ENCODE assay signal across 8 cellular contexts in the genomic region with DNA sequence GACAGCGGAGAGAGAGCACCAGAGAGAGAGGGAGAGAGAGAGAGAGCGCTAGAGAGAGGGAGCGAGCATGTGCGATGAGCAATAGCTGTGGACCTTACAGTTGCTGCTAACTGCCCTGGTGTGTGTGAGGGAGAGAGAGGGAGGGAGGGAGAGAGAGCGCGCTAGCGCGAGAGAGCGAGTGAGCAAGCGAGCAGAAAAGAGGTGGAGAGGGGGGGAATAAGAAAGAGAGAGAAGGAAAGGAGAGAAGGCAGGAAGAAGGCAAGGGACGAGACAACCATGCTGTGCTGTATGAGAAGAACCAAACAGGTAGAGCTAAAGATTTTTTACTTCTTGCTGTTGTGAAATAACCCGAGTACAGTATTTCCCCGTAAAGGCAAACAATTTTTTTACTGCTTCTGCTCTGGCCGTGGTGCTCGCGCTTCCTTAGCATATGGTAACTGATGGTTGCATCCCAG. TPM values are rescaled to one million over a fixed set of nuclear protein-coding genes. Genes with fewer than 3 reads are reported as not detected.
DNase-seq lines count a peak whose midpoint lies in the region; ATAC-seq, FAIRE-seq and TF ChIP-seq lines count a peak whose summit lies in the region.

A gene with protein sequence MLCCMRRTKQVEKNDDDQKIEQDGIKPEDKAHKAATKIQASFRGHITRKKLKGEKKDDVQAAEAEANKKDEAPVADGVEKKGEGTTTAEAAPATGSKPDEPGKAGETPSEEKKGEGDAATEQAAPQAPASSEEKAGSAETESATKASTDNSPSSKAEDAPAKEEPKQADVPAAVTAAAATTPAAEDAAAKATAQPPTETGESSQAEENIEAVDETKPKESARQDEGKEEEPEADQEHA (plus strand): TSS at position 97 of the 455 bp plus-strand sequence. CDS start 180 bp downstream, at position 277.

- H3K4me2 ChIP-seq in HepG2 (ENCODE audit: low read depth, low read length) (peak within 1 kb of the TSS; percentile 55), OCI-LY7 (ENCODE audit: low read length) (no peak within 1 kb of the TSS)

- no peaks in the 10 kb centered on the region for H3K79me2 ChIP-seq in HepG2 (ENCODE audit: insufficient read depth, low read length)
- no peaks in the 10 kb centered on the region for H3K79me2 ChIP-seq in OCI-LY7 (ENCODE audit: insufficient read depth, low read depth, low read length)

- 2% methylated on average over 16 of the region's 16 CpGs for WGBS in HepG2 (ENCODE audit: low lambda C conversion rate)

- H3K36me3 ChIP-seq in HepG2 (replicated peaks in 1 of 2; ENCODE audit: control insufficient read depth in 1 of 2, insufficient read depth in 2 of 2, low read length in 2 of 2) (no peaks in the 10 kb centered on the region), OCI-LY7 (ENCODE audit: insufficient read depth, low read length) (no peaks in the 10 kb centered on the region)

- H3K9me3 ChIP-seq in HepG2 (ENCODE audit: low read length), result no peaks in the 10 kb centered on the region
- no peaks in the 10 kb centered on the region for H3K9me3 ChIP-seq in OCI-LY7 (ENCODE audit: low read length)

- TF ChIP-seq EP300 in HepG2 (IDR thresholded peaks at IDR 0.05; ENCODE audit: low read depth in 2 of 2, low read length in 2 of 2) (no peak), HepG2 (CRISPR knock-in tag; IDR thresholded peaks at IDR 0.05; ENCODE audit: borderline replicate concordance) (no peak)

- in situ Hi-C loops in HepG2 (cut with HindIII; ENCODE audit: extremely low pct_ligation_motif_present, low pct_unique_long_range_greater_than_20kb), result no loop called here

- no peak within 1 kb of the TSS for H3K9ac ChIP-seq in HepG2 (ENCODE audit: insufficient read depth, low read depth, low read length)

- H4K20me1 ChIP-seq in HepG2 (ENCODE audit: insufficient read depth, low read length) (no peaks in the 10 kb centered on the region), OCI-LY7 (ENCODE audit: insufficient read depth, low read length) (no peaks in the 10 kb centered on the region)

- POLR2A ChIA-PET in HepG2 (lab: Yijun Ruan, JAX) (no interaction called here), OCI-LY7 (lab: Charles Lee) (no interaction called here)

- no peak for FAIRE-seq in HepG2 (lab: Jason Lieb, UNC)

- H3K4me3 ChIP-seq in dorsolateral prefrontal cortex, result peak within 1 kb of the TSS; percentile 14 to 73 (median 57)
- no peak within 1 kb of the TSS for H3K4me3 ChIP-seq in HepG2 (replicated peaks in 1 of 3; ENCODE audit: insufficient read depth in 1 of 3, low read depth in 2 of 3, low read length in 3 of 3)
- no peak within 1 kb of the TSS for H3K4me3 ChIP-seq in OCI-LY7 (ENCODE audit: low read depth, low read length, poor library complexity, severe bottlenecking)

- peak; percentile 88 for ATAC-seq in HepG2

- CTCF ChIA-PET in HepG2 (lab: Yijun Ruan, JAX; ENCODE audit: low intra/inter-chr PET ratio, low total read pairs) (no interaction called here), OCI-LY7 (lab: Charles Lee; ENCODE audit: unreplicated experiment) (no interaction called here)

- H2AFZ ChIP-seq in HepG2 (ENCODE audit: low read length) (no peak within 1 kb of the TSS), OCI-LY7 (ENCODE audit: low read length) (no peak within 1 kb of the TSS)

- intact Hi-C loops in dorsolateral prefrontal cortex (cut with DNase I), result no loop called here
- intact Hi-C loops in HepG2 (cut with micrococcal nuclease; ENCODE audit: unreplicated experiment), result no loop called here
- intact Hi-C loops in OCI-LY7 (cut with micrococcal nuclease; ENCODE audit: unreplicated experiment), result no loop called here

- BruUV-seq in HepG2 (replicated peaks; lab: Mats Ljungman, UMichigan), result no TSS peak
- BruUV-seq in OCI-LY7 (replicated peaks; lab: Mats Ljungman, UMichigan), result no TSS peak

- no peak for TF ChIP-seq CTCF in dorsolateral prefrontal cortex (IDR thresholded peaks at IDR 0.05 in 54 of 56, conservative IDR thresholded peaks at IDR 0.05 in 2 of 56; ENCODE audit: low read depth in 1 of 56, partially characterized antibody in 56 of 56)
- no peak for TF ChIP-seq CTCF in HepG2 (CRISPR knock-in tag; IDR thresholded peaks at IDR 0.05)
- TF ChIP-seq CTCF in OCI-LY7 (conservative IDR thresholded peaks at IDR 0.05; ENCODE audit: low read length), result no peak

- peak; percentile 42 for DNase-seq in GM04503 (ENCODE audit: low read depth)
- peak; percentile 80 for DNase-seq in NCI-H446 treated with DMSO at 0.1 percent for 48 hours (lab: John Stamatoyannopoulos, UW)
- peak; percentile 22 to 81 (median 70) for DNase-seq in dorsolateral prefrontal cortex
- DNase-seq in HepG2 (ENCODE audit: low spot score), result peak; percentile 3
- DNase-seq in stromal cell of bone marrow (ENCODE audit: low read depth), result peak; percentile 72
- no peak for DNase-seq in NCI-H146 (lab: John Stamatoyannopoulos, UW)
- DNase-seq in OCI-LY7 (ENCODE audit: low spot score), result no peak
- DNase-seq in LoVo (ENCODE audit: low spot score), result no peak

- H3K27me3 ChIP-seq in dorsolateral prefrontal cortex, result peaks cover 0 to 52% (median under 1%) of the 10 kb centered on the region in 45 donors
- peaks cover 0 to 19% of the 10 kb centered on the region in 2 experiments; a peak in 2 of 5 replicates for H3K27me3 ChIP-seq in HepG2 (ENCODE audit: control insufficient read depth in 1 of 2, insufficient read depth in 2 of 2, low read length in 2 of 2)

- H3K27ac ChIP-seq in dorsolateral prefrontal cortex (peak within 1 kb of the TSS in 45 of 59 donors; percentile 0 to 83 (median 57)), HepG2 (ENCODE audit: extremely low read length, insufficient read depth, low read length) (no peak within 1 kb of the TSS), OCI-LY7 (ENCODE audit: low read depth, low read length, poor library complexity, severe bottlenecking) (no peak within 1 kb of the TSS)

- no peaks in the 10 kb centered on the region for H3K9me2 ChIP-seq in OCI-LY7 (ENCODE audit: insufficient read depth, low read length)

- TF ChIP-seq RAD21 in HepG2 (CRISPR knock-in tag; IDR thresholded peaks at IDR 0.05), result no peak

- H3K4me1 ChIP-seq in HepG2 (ENCODE audit: insufficient read depth, low read length) (no peaks in the 10 kb centered on the region), OCI-LY7 (ENCODE audit: insufficient read depth, low read length, poor library complexity, severe bottlenecking) (no peaks in the 10 kb centered on the region)

- no peak for TF ChIP-seq POLR2A in HepG2 (IDR thresholded peaks at IDR 0.05; ENCODE audit: insufficient read depth in 1 of 2, low read depth in 2 of 2, low read length in 2 of 2)

TF ChIP-seq in HepG2, 621 proteins besides CTCF, POLR2A, EP300 and RAD21 (continues in another document):
- TF ChIP-seq SRY (CRISPR knock-in tag; IDR thresholded peaks at IDR 0.05), result no peak
- TF ChIP-seq ZNF143 (CRISPR knock-in tag; IDR thresholded peaks at IDR 0.05), result no peak
- peak; percentile 25; the same call in 1 of the 2 replicates for TF ChIP-seq KDM2A (CRISPR knock-in tag; IDR thresholded peaks at IDR 0.05; ENCODE audit: borderline replicate concordance, low read depth)
- TF ChIP-seq, protein P1, sequence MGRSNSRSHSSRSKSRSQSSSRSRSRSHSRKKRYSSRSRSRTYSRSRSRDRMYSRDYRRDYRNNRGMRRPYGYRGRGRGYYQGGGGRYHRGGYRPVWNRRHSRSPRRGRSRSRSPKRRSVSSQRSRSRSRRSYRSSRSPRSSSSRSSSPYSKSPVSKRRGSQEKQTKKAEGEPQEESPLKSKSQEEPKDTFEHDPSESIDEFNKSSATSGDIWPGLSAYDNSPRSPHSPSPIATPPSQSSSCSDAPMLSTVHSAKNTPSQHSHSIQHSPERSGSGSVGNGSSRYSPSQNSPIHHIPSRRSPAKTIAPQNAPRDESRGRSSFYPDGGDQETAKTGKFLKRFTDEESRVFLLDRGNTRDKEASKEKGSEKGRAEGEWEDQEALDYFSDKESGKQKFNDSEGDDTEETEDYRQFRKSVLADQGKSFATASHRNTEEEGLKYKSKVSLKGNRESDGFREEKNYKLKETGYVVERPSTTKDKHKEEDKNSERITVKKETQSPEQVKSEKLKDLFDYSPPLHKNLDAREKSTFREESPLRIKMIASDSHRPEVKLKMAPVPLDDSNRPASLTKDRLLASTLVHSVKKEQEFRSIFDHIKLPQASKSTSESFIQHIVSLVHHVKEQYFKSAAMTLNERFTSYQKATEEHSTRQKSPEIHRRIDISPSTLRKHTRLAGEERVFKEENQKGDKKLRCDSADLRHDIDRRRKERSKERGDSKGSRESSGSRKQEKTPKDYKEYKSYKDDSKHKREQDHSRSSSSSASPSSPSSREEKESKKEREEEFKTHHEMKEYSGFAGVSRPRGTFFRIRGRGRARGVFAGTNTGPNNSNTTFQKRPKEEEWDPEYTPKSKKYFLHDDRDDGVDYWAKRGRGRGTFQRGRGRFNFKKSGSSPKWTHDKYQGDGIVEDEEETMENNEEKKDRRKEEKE (IDR thresholded peaks at IDR 0.05), result no peak
- TF ChIP-seq YEATS4 (CRISPR knock-in tag; IDR thresholded peaks at IDR 0.05; ENCODE audit: borderline replicate concordance), result no peak
- TF ChIP-seq KDM4B (CRISPR knock-in tag; IDR thresholded peaks at IDR 0.05), result no peak
- TF ChIP-seq ZNF430 (CRISPR knock-in tag; IDR thresholded peaks at IDR 0.05), result no peak

RNA-seq across cellular contexts. Expression of the gene that starts here (rescaled TPM):
- total RNA-seq in dorsolateral prefrontal cortex (100 to 1,000 TPM in 119 of 120 experiments, 10 to 100 TPM in 1; 88.9 to 514 (median 300) TPM), HepG2 (2016; rRNA removed; fragmentation: Illumina TruSeq; extraction: Trizol) (not detected in 2 replicates), OCI-LY7 (2022) (not detected in 2 replicates)
- total RNA-seq in HepG2 (2016; cell fraction: cytosol; rRNA removed; fragmentation: Illumina TruSeq; extraction: Trizol; ENCODE audit: low read depth), result not detected in 2 replicates
- total RNA-seq in HepG2 (2016; cell fraction: insoluble cytoplasmic fraction; rRNA removed; fragmentation: Illumina TruSeq; extraction: Trizol), result not detected in 2 replicates
- total RNA-seq in HepG2 (2016; cell fraction: membrane; rRNA removed; fragmentation: Illumina TruSeq; extraction: Trizol), result not detected in 2 replicates
- not detected in 2 replicates for total RNA-seq in HepG2 (2016; cell fraction: nucleus; rRNA removed; fragmentation: Illumina TruSeq; extraction: Trizol)
- polyA plus RNA-seq in HepG2 (2011; rRNA removed), result not detected in 2 replicates
- not detected in 2 replicates for polyA plus RNA-seq in HepG2 (2011; cell fraction: cytosol; rRNA removed)
- polyA plus RNA-seq in HepG2 (2011; cell fraction: nucleus; rRNA removed), result not detected in 2 replicates
- polyA plus RNA-seq in HepG2 (2012), result 0.13 and 0.16 TPM in 2 replicates
- not detected in 2 replicates for polyA plus RNA-seq in HepG2 (2016; cell fraction: cytosol; fragmentation: Illumina TruSeq; extraction: Trizol; ENCODE audit: low read depth)
- 0.14 TPM in 1 of 2 replicates, not detected in the other for polyA plus RNA-seq in HepG2 (2016; cell fraction: insoluble cytoplasmic fraction; fragmentation: Illumina TruSeq; extraction: Trizol; ENCODE audit: low read depth)
- not detected in 2 replicates for polyA plus RNA-seq in HepG2 (2016; cell fraction: membrane; fragmentation: Illumina TruSeq; extraction: Trizol; ENCODE audit: low read depth)
- not detected in 2 replicates for polyA plus RNA-seq in HepG2 (2016; cell fraction: nucleus; fragmentation: Illumina TruSeq; extraction: Trizol; ENCODE audit: insufficient read depth, low read depth)
- 0.09 TPM in 1 of 2 replicates, not detected in the other for polyA minus RNA-seq in HepG2 (2011; rRNA and poly(A)+ RNA removed; ENCODE audit: low replicate concordance)
- polyA minus RNA-seq in HepG2 (2011; cell fraction: cytosol; rRNA and poly(A)+ RNA removed), result not detected in 2 replicates
- not detected in 2 replicates for polyA minus RNA-seq in HepG2 (2011; cell fraction: nucleus; rRNA and poly(A)+ RNA removed)
- total RNA-seq in OCI-LY7 (2014; rRNA removed; shearing (Covaris generic)), result not detected in 2 replicates

Comparison
In these comparisons a context has a peak if more than half of its experiments do, and no peak if none do; other contexts are left out.
1. RNA of the gene that starts here (total RNA-seq): 88.9 to 514 TPM in dorsolateral prefrontal cortex; not detected in HepG2 and not detected in OCI-LY7; every median in the first group is over 10 times any median in the second.
2. Peak in DNase-seq, ATAC-seq and H3K4me2 ChIP-seq in HepG2; RNA of the gene not detected or under 1 TPM.
3. DNase-seq: peak in GM04503 (single experiment), NCI-H446 treated with DMSO at 0.1 percent for 48 hours (single experiment), dorsolateral prefrontal cortex (10 of 10) and stromal cell of bone marrow (single experiment); none in NCI-H146 (single experiment), OCI-LY7 (single experiment) and LoVo (single experiment).
4. H3K27ac ChIP-seq: peak in dorsolateral prefrontal cortex (45 of 59); none in HepG2 (single experiment) and OCI-LY7 (single experiment).
5. H3K4me3 ChIP-seq: peak in dorsolateral prefrontal cortex (59 of 59); none in HepG2 (0 of 3) and OCI-LY7 (single experiment).